8 cellular contexts compared by ENCODE assay signal in the genomic region with DNA sequence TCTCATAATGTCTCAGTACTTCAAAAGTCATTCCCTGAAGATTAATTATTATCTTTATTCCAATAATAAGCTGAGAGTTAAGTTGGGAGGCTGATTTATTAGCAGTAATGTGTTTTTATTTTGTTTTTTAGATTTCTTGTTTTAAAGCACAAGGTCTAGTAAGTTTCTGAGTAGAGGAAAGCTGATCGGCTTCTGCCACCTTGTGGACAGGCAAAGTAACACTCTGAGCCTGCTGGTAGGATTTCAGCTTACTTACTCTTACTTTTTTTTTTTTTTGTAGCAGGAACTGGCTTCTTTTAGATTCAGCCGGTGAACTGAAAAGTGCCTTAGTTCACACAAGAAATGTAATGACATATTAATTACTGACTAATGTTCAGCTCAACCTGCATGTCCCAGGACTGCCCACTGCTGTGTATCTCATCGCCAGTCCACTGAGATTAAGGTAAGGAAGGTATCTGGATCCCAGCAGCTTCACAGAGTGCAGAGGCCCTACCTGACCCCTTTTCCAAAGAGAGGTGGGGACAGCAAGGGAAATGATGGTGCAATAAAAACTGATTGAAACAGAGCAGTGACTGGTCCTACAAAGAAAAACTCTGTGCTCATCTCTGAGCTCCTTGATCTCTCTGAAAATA.
DNase-seq lines count a peak whose midpoint lies in the region; ATAC-seq and TF ChIP-seq lines count a peak whose summit lies in the region.

No MANE protein-coding gene starts in this region.

- H4K20me1 ChIP-seq in SK-N-SH (ENCODE audit: insufficient read depth) = no peaks in the 10 kb centered on the region

- H3K79me2 ChIP-seq in SK-N-SH (ENCODE audit: insufficient read depth) = no peaks in the 10 kb centered on the region

- H3K27ac ChIP-seq in SK-N-SH (ENCODE audit: low read depth in 2 of 2, low read length in 1 of 2) (no peak overlapping the region), left lung (no peak overlapping the region)

- H3K4me1 ChIP-seq in SK-N-SH (ENCODE audit: control insufficient read depth in 1 of 2, insufficient read depth in 2 of 2, low read depth in 1 of 2, low read length in 1 of 2) = no peaks in the 10 kb centered on the region
- H3K4me1 ChIP-seq in left lung = no peaks in the 10 kb centered on the region

- intact Hi-C loops in left lung (cut with DNase I) = loop anchor here in 1 of 2 donors (10.0 kb wide), 1 partner anchor 595 kb away; no protein-coding TSS in a partner anchor

- H3K9me2 ChIP-seq in SK-N-SH = no peaks in the 10 kb centered on the region

- H3K4me2 ChIP-seq in SK-N-SH = no peak overlapping the region

- H3K9ac ChIP-seq in SK-N-SH = no peak overlapping the region

- H3K4me3 ChIP-seq in LNCaP clone FGC (ENCODE audit: low read depth, low read length) = no peak overlapping the region
- H3K4me3 ChIP-seq in SK-N-SH (ENCODE audit: low read depth in 2 of 2, low read length in 1 of 2) = no peak overlapping the region; a peak in 1 of 4 replicates
- H3K4me3 ChIP-seq in choroid plexus epithelial cell (ENCODE audit: low read depth, low read length) = no peak overlapping the region
- no peak overlapping the region for H3K4me3 ChIP-seq in left lung

- DNase-seq in G401 (ENCODE audit: low spot score) (peak; percentile 82), LNCaP clone FGC (ENCODE audit: low read depth) (peak; percentile 42), SK-N-SH (peak; percentile 35), choroid plexus epithelial cell (ENCODE audit: low read depth) (peak; percentile 94), left lung (no peak), KG1 (lab: John Stamatoyannopoulos, UW) (no peak)
- peak; percentile 29 for DNase-seq in stimulated activated naive CD8-positive, alpha-beta T cell treated with anti-CD3 and anti-CD28 coated beads, Interleukin-15, Interleukin-2, amounts not matched to agents 100 U/mL and 50 U/mL, for 24 hours

- H3F3A ChIP-seq in SK-N-SH (replicated peaks; ENCODE audit: insufficient read depth) = peaks cover 16% of the 10 kb centered on the region

- POLR2A ChIA-PET in SK-N-SH (lab: Yijun Ruan, JAX) = interaction anchor here (0.6 kb wide), 1 partner anchor 126 kb away, joined by 3 read pairs; no protein-coding TSS in a partner anchor

- H3K36me3 ChIP-seq in SK-N-SH (replicated peaks in 1 of 2; ENCODE audit: control insufficient read depth in 1 of 2, insufficient read depth in 2 of 2, low read length in 1 of 2) (peaks cover 9 to 22% of the 10 kb centered on the region in 2 experiments), left lung (peaks cover 0 to 8% of the 10 kb centered on the region in 2 donors)

- H3K9me3 ChIP-seq in SK-N-SH (no peaks in the 10 kb centered on the region), left lung (no peaks in the 10 kb centered on the region)

- no peak overlapping the region for H2AFZ ChIP-seq in SK-N-SH (ENCODE audit: low read depth)

- 45% methylated on average over 3 of the region's 3 CpGs for whole genome bisulfite sequencing in SK-N-SH (ENCODE audit: low lambda C conversion rate)

- peak; percentile 88 for TF ChIP-seq RAD21 in SK-N-SH (IDR thresholded peaks at IDR 0.05; ENCODE audit: low read length)

- H3K27me3 ChIP-seq in SK-N-SH (ENCODE audit: insufficient read depth) = no peaks in the 10 kb centered on the region
- no peaks in the 10 kb centered on the region for H3K27me3 ChIP-seq in left lung

- ATAC-seq in GM21447 (IDR thresholded peaks at IDR 0.05; ENCODE audit: unreplicated experiment) (peak; percentile 53), left lung (peak; percentile 76)
- peak; percentile 32 for ATAC-seq in stimulated activated naive CD8-positive, alpha-beta T cell treated with anti-CD3 and anti-CD28 coated beads, Interleukin-15, Interleukin-2, amounts not matched to agents 100 U/mL and 50 U/mL, for 24 hours

- TF ChIP-seq CTCF in LNCaP clone FGC (IDR thresholded peaks at IDR 0.05; ENCODE audit: control insufficient read depth, extremely low read depth, insufficient read depth) (peak; percentile 78), SK-N-SH (IDR thresholded peaks at IDR 0.05) (peak; percentile 95), choroid plexus epithelial cell (conservative IDR thresholded peaks at IDR 0.05; ENCODE audit: low read depth, low read length) (peak; percentile 94), left lung (IDR thresholded peaks at IDR 0.05) (peak; percentile 67 to 68)

- no peak for TF ChIP-seq EP300 in SK-N-SH (IDR thresholded peaks at IDR 0.05; ENCODE audit: borderline replicate concordance in 1 of 2, low read depth in 1 of 2, low read length in 1 of 2)

- CTCF ChIA-PET in SK-N-SH (lab: Yijun Ruan, JAX) = interaction anchor here (0.6 to 9.7 kb wide), 57 partner anchors 8 to 878 kb away, joined by 3 to 177 read pairs (median 4); no protein-coding TSS in a partner anchor

- in situ Hi-C loops in G401 (cut with HindIII; ENCODE audit: low sequenced_read_pairs) = no loop called here

TF ChIP-seq in SK-N-SH, 30 proteins besides CTCF, POLR2A, EP300 and RAD21:
- TF ChIP-seq SMC3 (IDR thresholded peaks at IDR 0.05; ENCODE audit: low read depth, low read length) = peak; percentile 85
- no peak for TF ChIP-seq YY1 (IDR thresholded peaks at IDR 0.05; ENCODE audit: low read depth)

Comparison
In these comparisons a context has a peak if more than half of its experiments do, and no peak if none do; other contexts are left out.
1. DNase-seq: peak in G401 (single experiment), LNCaP clone FGC (single experiment), SK-N-SH (single experiment), choroid plexus epithelial cell (single experiment) and stimulated activated naive CD8-positive, alpha-beta T cell treated with anti-CD3 and anti-CD28 coated beads, Interleukin-15, Interleukin-2, amounts not matched to agents 100 U/mL and 50 U/mL, for 24 hours (single experiment); none in left lung (0 of 2) and KG1 (single experiment).
2. Peak in every context shown above with its lines, with median percentiles within 50 percentile points of each other: ATAC-seq and CTCF ChIP-seq.